ENCODE assay signal across 31 cellular contexts in the genomic region with DNA sequence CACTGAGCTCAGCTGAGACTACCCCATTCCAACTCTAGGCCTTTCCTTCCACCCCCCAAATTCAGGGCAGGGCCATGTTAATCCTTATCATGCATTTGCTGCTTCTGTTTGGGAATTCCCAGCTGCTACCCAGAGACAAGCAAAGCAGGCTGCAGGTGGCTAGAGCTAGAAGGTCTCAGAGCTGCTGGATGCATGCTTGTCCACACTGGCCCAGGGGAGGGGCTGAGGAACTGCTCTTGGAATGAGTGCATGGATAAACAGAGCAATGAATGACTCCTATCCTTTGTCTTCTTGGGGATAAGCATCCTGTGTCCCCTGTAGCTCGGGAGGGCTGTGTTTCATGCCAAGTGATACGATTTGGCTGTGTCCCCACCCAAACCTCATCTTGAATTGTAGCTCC.
"Had no signal": no experiment of that assay in that cellular context is flagged by ENCODE, and none has a peak within 500 bp of the region (broad histone marks: within the 10 kb centered on the region; RNA-seq: fewer than 3 reads in every experiment).

No MANE protein-coding gene starts in this region.

- H3K27ac ChIP-seq: adrenal gland, body of pancreas, epithelial cell of prostate, esophagus squamous epithelium, heart right ventricle, lower lobe of right lung, ovary, skin epidermis, testis, transverse colon, WERI-Rb-1 had no signal

- ATAC-seq: body of pancreas; heart right ventricle; mucosa of descending colon; sciatic nerve; stimulated activated naive CD8-positive, alpha-beta T cell treated with anti-CD3 and anti-CD28 coated beads, Interleukin-15, Interleukin-2, amounts not matched to agents 100 U/mL and 50 U/mL, for 24 hours had no signal

- DNase-seq: activated CD4-positive, alpha-beta memory T cell treated with anti-CD3 and anti-CD28 coated beads for 36 hours; activated CD4-positive, alpha-beta T cell treated with anti-CD3 and anti-CD28 coated beads, Interleukin-2, amount 10 ng/mL, durations not matched to agents 24 days and 14 days; activated CD4-positive, CD25-positive, alpha-beta regulatory T cell treated with anti-CD3 and anti-CD28 coated beads, Interleukin-2, amount 50 U/mL, for 72 hours; activated CD8-positive, alpha-beta memory T cell treated with anti-CD3 and anti-CD28 coated beads, Interleukin-2, amount 50 U/mL, for 4 hours; activated effector memory CD4-positive, alpha-beta T cell treated with anti-CD3 and anti-CD28 coated beads, Interleukin-2, amount 50 U/mL, for 16 hours; activated naive CD4-positive, alpha-beta T cell treated with anti-CD3 and anti-CD28 coated beads for 36 hours; activated naive CD8-positive, alpha-beta T cell treated with anti-CD3 and anti-CD28 coated beads for 36 hours; activated T-cell treated with anti-CD3 and anti-CD28 coated beads, Interleukin-2, amount 50 U/mL, for 1 hour; adrenal gland; aorta; dermis blood vessel endothelial cell; effector CD8-positive, alpha-beta T cell; esophagus squamous epithelium; foreskin melanocyte; heart right ventricle; kidney glomerular epithelial cell; lower lobe of right lung; mesendoderm; mucosa of descending colon; ovary; retina; stimulated activated CD4-positive, alpha-beta T cell treated with anti-CD3 and anti-CD28 coated beads, Interleukin-12 subunit alpha, Interleukin-12 subunit beta, amount 100 ng/mL, for 4 hours; stimulated activated CD4-positive, alpha-beta T cell treated with anti-CD3 and anti-CD28 coated beads, Interleukin-4, amount 100 ng/mL, for 1 hour; stimulated activated naive CD8-positive, alpha-beta T cell treated with anti-CD3 and anti-CD28 coated beads, Interleukin-15, Interleukin-2, amounts not matched to agents 100 U/mL and 50 U/mL, for 24 hours; testis; transverse colon; WERI-Rb-1 had no signal
